In the genomic region with DNA sequence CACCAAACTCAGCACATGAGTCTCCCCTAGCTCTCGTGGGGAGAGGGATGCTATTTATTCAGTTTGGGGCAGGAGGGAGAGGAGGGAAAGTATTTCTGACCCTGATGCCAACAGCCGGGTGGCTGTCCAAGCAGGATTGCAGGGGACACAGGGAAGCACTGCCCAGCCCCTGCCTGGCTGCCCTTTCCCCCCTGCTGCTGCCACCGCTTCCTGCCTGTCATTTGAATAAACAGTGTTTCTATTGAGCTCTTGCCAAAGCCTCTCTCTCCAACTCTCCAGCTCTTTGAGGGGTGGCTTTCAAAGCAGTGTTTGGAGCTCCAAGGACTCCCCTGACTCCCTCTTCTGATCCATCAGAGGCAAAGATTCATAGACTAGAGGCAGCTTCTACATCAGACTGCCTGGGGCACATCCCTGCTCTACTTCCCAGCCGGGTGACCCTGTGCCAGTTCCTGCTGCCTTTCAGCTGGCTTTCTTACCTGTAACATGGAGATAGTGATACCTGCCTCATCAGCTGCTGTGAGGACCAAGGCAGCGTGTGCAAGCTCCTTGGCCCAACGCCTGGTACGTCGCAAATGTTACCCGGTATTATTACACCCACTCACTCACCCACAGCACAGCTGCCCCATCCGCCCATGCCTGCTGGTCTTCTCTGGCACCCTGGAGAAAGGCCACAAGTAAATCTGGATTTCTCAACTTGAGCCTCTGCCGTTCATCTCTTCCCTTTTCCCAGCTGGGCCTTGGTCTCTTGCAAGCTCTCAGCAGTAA, we compare ENCODE assay signal across 12 cellular contexts. TPM values are rescaled to one million over a fixed set of nuclear protein-coding genes. Genes with fewer than 3 reads are reported as not detected.
DNase-seq lines count a peak whose midpoint lies in the region; ATAC-seq, FAIRE-seq and TF ChIP-seq lines count a peak whose summit lies in the region.
"Had no signal": no experiment of that assay in that cellular context is flagged by ENCODE, and none has a peak within 500 bp of the region (broad histone marks: within the 10 kb centered on the region; RNA-seq: fewer than 3 reads in every experiment).

No MANE protein-coding gene starts in this region.

- WGBS in HUES64, result 91% methylated on average over 11 of the region's 11 CpGs
- WGBS in K562 (ENCODE audit: insufficient coverage, low coverage, missing lambda C conversion rate), result 93% methylated on average over 11 of the region's 11 CpGs

- H3K36me3 ChIP-seq in CD8-positive, alpha-beta T cell (ENCODE audit: insufficient read depth, low read length), result peaks cover 49% of the 10 kb centered on the region
- H3K36me3 ChIP-seq in HUES64 (ENCODE audit: insufficient read depth, low read length) (peaks cover 71% of the 10 kb centered on the region), K562 (ENCODE audit: control insufficient read depth, insufficient read depth, low read length) (peaks cover 80% of the 10 kb centered on the region), Karpas-422 (ENCODE audit: insufficient read depth, low read length) (peaks cover 44% of the 10 kb centered on the region; the same call in 1 of the 2 replicates), gastrocnemius medialis (peaks cover 3 to 77% of the 10 kb centered on the region in 2 donors)

- no peak for ATAC-seq in CD8-positive, alpha-beta T cell
- ATAC-seq in K562 (no peak), gastrocnemius medialis (no peak)
- ATAC-seq: pancreas had no signal

- no peaks in the 10 kb centered on the region for H3K4me1 Mint-ChIP-seq in CD8-positive, alpha-beta T cell (ENCODE audit: low read depth)

- H3K4me3 ChIP-seq in CD8-positive, alpha-beta T cell (ENCODE audit: low read depth, low read length), result no peak overlapping the region
- no peak overlapping the region for H3K4me3 ChIP-seq in HUES64 (ENCODE audit: low read length)
- H3K4me3 ChIP-seq in K562, result no peak overlapping the region
- no peak overlapping the region for H3K4me3 ChIP-seq in Karpas-422 (ENCODE audit: low read length)
- no peak overlapping the region for H3K4me3 ChIP-seq in gastrocnemius medialis
- H3K4me3 ChIP-seq: pancreas had no signal

- intact Hi-C loops in CD8-positive, alpha-beta T cell (cut with DNase I, micrococcal nuclease), result no loop called here
- intact Hi-C loops in K562 (cut with micrococcal nuclease), result no loop called here
- intact Hi-C loops in gastrocnemius medialis (cut with DNase I; ENCODE audit: low total_unique reads), result no loop called here

- H3K27me3 Mint-ChIP-seq in CD8-positive, alpha-beta T cell (ENCODE audit: low read depth), result no peaks in the 10 kb centered on the region

- H3K79me2 ChIP-seq in K562 (ENCODE audit: control insufficient read depth, insufficient read depth, low read length) (no peaks in the 10 kb centered on the region), Karpas-422 (ENCODE audit: low read length) (no peaks in the 10 kb centered on the region)

- H4K20me1 ChIP-seq in K562 (replicated peaks; ENCODE audit: control insufficient read depth, insufficient read depth, low read length), result no peaks in the 10 kb centered on the region; the same call in 1 of the 2 replicates
- 0 out of 2 replicates have a peak, but pooled peaks cover 3% of the 10 kb centered on the region for H4K20me1 ChIP-seq in Karpas-422 (ENCODE audit: insufficient read depth, low read depth, low read length)

- H3K9me3 Mint-ChIP-seq in CD8-positive, alpha-beta T cell, result no peaks in the 10 kb centered on the region

- CTCF ChIA-PET in CD8-positive, alpha-beta T cell (lab: Charles Lee), result interaction anchor here (0.9 to 1.2 kb wide), 3 partner anchors 23 to 264 kb away, joined by 3 to 4 read pairs (median 3); no protein-coding TSS in a partner anchor
- CTCF ChIA-PET in K562 (lab: Yijun Ruan, JAX; ENCODE audit: low intra/inter-chr PET ratio), result no interaction called here

- no peaks in the 10 kb centered on the region for H3K9me3 ChIP-seq in CD8-positive, alpha-beta T cell (ENCODE audit: low read length)
- no peaks in the 10 kb centered on the region for H3K9me3 ChIP-seq in HUES64 (ENCODE audit: insufficient read depth, low read depth, low read length)
- no peaks in the 10 kb centered on the region for H3K9me3 ChIP-seq in K562 (replicated peaks; ENCODE audit: control insufficient read depth, insufficient read depth, low read depth, low read length)
- no peaks in the 10 kb centered on the region for H3K9me3 ChIP-seq in Karpas-422 (ENCODE audit: low read length)
- no peaks in the 10 kb centered on the region for H3K9me3 ChIP-seq in gastrocnemius medialis
- H3K9me3 ChIP-seq: pancreas had no signal

- no peak for TF ChIP-seq EP300 in K562 (IDR thresholded peaks at IDR 0.05; ENCODE audit: low read length)

- BruUV-seq in K562 (replicated peaks; lab: Mats Ljungman, UMichigan), result no TSS peak

- no peaks in the 10 kb centered on the region for H3K27me3 ChIP-seq in CD8-positive, alpha-beta T cell (ENCODE audit: insufficient read depth, low read length)
- H3K27me3 ChIP-seq in HUES64 (ENCODE audit: insufficient read depth, low read length) (no peaks in the 10 kb centered on the region), K562 (ENCODE audit: control insufficient read depth in 2 of 2, insufficient read depth in 2 of 2, low read length in 2 of 2) (no peaks in the 10 kb centered on the region), Karpas-422 (ENCODE audit: low read length) (no peaks in the 10 kb centered on the region), gastrocnemius medialis (no peaks in the 10 kb centered on the region)
- H3K27me3 ChIP-seq: pancreas had no signal

- no peaks in the 10 kb centered on the region for H3K9me2 ChIP-seq in Karpas-422 (replicated peaks; ENCODE audit: insufficient read depth, low read length)

- peaks cover 68% of the 10 kb centered on the region for H3K36me3 Mint-ChIP-seq in CD8-positive, alpha-beta T cell

- H3K27ac ChIP-seq in CD8-positive, alpha-beta T cell (ENCODE audit: low read depth, low read length), result no peak overlapping the region
- H3K27ac ChIP-seq in HUES64 (ENCODE audit: low read depth, low read length) (no peak overlapping the region), K562 (ENCODE audit: extremely low read depth, low read depth, low read length) (no peak overlapping the region), Karpas-422 (ENCODE audit: low read length) (no peak overlapping the region), gastrocnemius medialis (no peak overlapping the region)
- H3K27ac ChIP-seq: C4-2B, pancreas had no signal

- H3K4me2 ChIP-seq in K562 (ENCODE audit: insufficient read depth, low read length) (no peak overlapping the region), Karpas-422 (ENCODE audit: low read depth, low read length, poor library complexity, severe bottlenecking) (no peak overlapping the region)

- in situ Hi-C loops in K562 (cut with MboI) (no loop called here), gastrocnemius medialis (cut with MboI; ENCODE audit: low sequenced_read_pairs in 4 of 4) (no loop called here)

- no peaks in the 10 kb centered on the region for H3K9me1 ChIP-seq in K562 (ENCODE audit: control insufficient read depth, insufficient read depth, low read length)

- TF ChIP-seq CTCF in CD8-positive, alpha-beta T cell (IDR thresholded peaks at IDR 0.05), result no peak
- TF ChIP-seq CTCF in K562 (IDR thresholded peaks at IDR 0.05 in 2 of 3, conservative IDR thresholded peaks at IDR 0.05 in 1 of 3; ENCODE audit: insufficient read depth in 2 of 3, low read depth in 1 of 3, low read length in 3 of 3), result no peak
- TF ChIP-seq CTCF in gastrocnemius medialis (IDR thresholded peaks at IDR 0.05 in 4 of 5, conservative IDR thresholded peaks at IDR 0.05 in 1 of 5), result no peak

- H3K9ac ChIP-seq in HUES64 (ENCODE audit: low read depth, low read length) (0 out of 2 replicates have a peak overlapping the region, but pooled peaks have one; percentile 1), K562 (ENCODE audit: insufficient read depth in 1 of 2, low read depth in 2 of 2, low read length in 2 of 2) (peak overlapping the region in 1 of 2 experiments; percentile 69; a peak in 1 of 4 replicates), Karpas-422 (ENCODE audit: low read length) (no peak overlapping the region)

- peak overlapping the region; percentile 45 for H3K27ac Mint-ChIP-seq in CD8-positive, alpha-beta T cell

- POLR2A ChIA-PET in CD8-positive, alpha-beta T cell (lab: Charles Lee), result interaction anchor here (3.8 kb wide), 1 partner anchor 9 kb away, joined by 18 read pairs; a partner anchor contains a TSS
- POLR2A ChIA-PET in K562 (lab: Yijun Ruan, JAX), result interaction anchor here (0.6 to 4.0 kb wide), 19 partner anchors 8 to 522 kb away, joined by 3 to 27 read pairs (median 3); a partner anchor contains a TSS

- no peak overlapping the region for H3K4me3 Mint-ChIP-seq in CD8-positive, alpha-beta T cell

- H3K4me1 ChIP-seq in CD8-positive, alpha-beta T cell (ENCODE audit: insufficient read depth, low read length), result no peaks in the 10 kb centered on the region
- H3K4me1 ChIP-seq in HUES64 (ENCODE audit: insufficient read depth, low read length) (peaks cover 3% of the 10 kb centered on the region; the same call in 1 of the 2 replicates), K562 (replicated peaks in 1 of 2; ENCODE audit: control insufficient read depth in 2 of 2, insufficient read depth in 2 of 2, low read length in 2 of 2) (peaks cover 2 to 7% of the 10 kb centered on the region in 2 experiments; a peak in 3 of 5 replicates), Karpas-422 (ENCODE audit: low read length) (no peaks in the 10 kb centered on the region), gastrocnemius medialis (no peaks in the 10 kb centered on the region)
- H3K4me1 ChIP-seq: pancreas had no signal

- no peak overlapping the region for H2AFZ ChIP-seq in K562 (ENCODE audit: low read depth, low read length)
- no peak overlapping the region for H2AFZ ChIP-seq in Karpas-422 (ENCODE audit: low read length)

- TF ChIP-seq POLR2A in K562 (conservative IDR thresholded peaks at IDR 0.05) (no peak; the same call in 1 of the 2 replicates), gastrocnemius medialis (IDR thresholded peaks at IDR 0.05) (no peak)

- TF ChIP-seq RAD21 in K562 (CRISPR knock-in tag; conservative IDR thresholded peaks at IDR 0.05 in 1 of 2, IDR thresholded peaks at IDR 0.05 in 1 of 2), result no peak

- DNase-seq in CD8-positive, alpha-beta T cell, result no peak
- DNase-seq in K562 (ENCODE audit: extremely low read depth in 1 of 4, low spot score in 3 of 4), result no peak
- DNase-seq in middle frontal gyrus (ENCODE audit: extremely low spot score, low spot score), result peak; percentile 50
- no peak for DNase-seq in Karpas-422
- DNase-seq in EL, result no peak
- DNase-seq in NCI-H510A (lab: John Stamatoyannopoulos, UW), result no peak
- DNase-seq in gastrocnemius medialis, result no peak
- DNase-seq: activated CD4-positive, alpha-beta T cell treated with anti-CD3 and anti-CD28 coated beads for 4 hours; NCI-H1105 treated with DMSO at 0.1 percent for 48 hours; pancreas had no signal

- no peak for FAIRE-seq in K562 (lab: Jason Lieb, UNC)
- FAIRE-seq: pancreas had no signal

RNA-seq across cellular contexts. Expression of a gene that starts 9.5 kb away (rescaled TPM):
- 1 to 10 TPM; 2.0 to 2.8 TPM for total RNA-seq in CD8-positive, alpha-beta T cell
- 8.7 TPM for polyA plus RNA-seq in HUES64 (2013, experiment 1 of 2)
- polyA plus RNA-seq in HUES64 (2013, experiment 2 of 2), result 9.2 TPM
- total RNA-seq in K562 (2011; cell fraction: chromatin; rRNA removed; ENCODE audit: low replicate concordance), result 25.9 and 39.2 TPM in 2 replicates
- 26.1 and 28.0 TPM in 2 replicates for total RNA-seq in K562 (2011; cell fraction: nucleolus; rRNA removed)
- total RNA-seq in K562 (2011; cell fraction: nucleoplasm; rRNA removed), result 25.2 and 29.9 TPM in 2 replicates
- total RNA-seq in K562 (2014; rRNA removed) (5.9 and 6.6 TPM in 2 replicates), K562 (2014; rRNA removed; fragmentation: Illumina TruSeq; extraction: Trizol) (2.7 and 2.9 TPM in 2 replicates), K562 (2015; rRNA removed; fragmentation: Illumina TruSeq; extraction: Trizol) (4.7 and 5.4 TPM in 2 replicates), K562 (2021) (5.3 and 5.6 TPM in 2 replicates), gastrocnemius medialis (1 to 10 TPM in 1 of 4 donors, under 1 TPM in 2, not detected in 1; 0.42 to 1.6 (median 0.49) TPM)
- polyA plus RNA-seq in K562 (2011; rRNA removed) (7.0 and 7.3 TPM in 2 replicates), K562 (2014; fragmentation: Illumina TruSeq; extraction: Trizol) (5.4 and 6.7 TPM in 2 replicates), K562 (2014; fragmentation: Nextera tagmentation; extraction: Ambion mirVana) (1 to 10 TPM in 1 of 2 experiments, under 1 TPM in 1; 0.78 to 1.3 TPM), K562 (2014; rRNA removed) (13.1 and 16.2 TPM in 2 replicates)
- polyA plus RNA-seq in K562 (2011; cell fraction: cytosol; rRNA removed), result 5.1 and 6.1 TPM in 2 replicates
- polyA plus RNA-seq in K562 (2011; cell fraction: nucleus; rRNA removed), result 28.0 and 51.9 TPM in 2 replicates
- polyA plus RNA-seq in K562 (2012), result 5.9 and 11.2 TPM in 2 replicates
- 2.1 and 3.2 TPM in 2 replicates for polyA minus RNA-seq in K562 (2011; rRNA and poly(A)+ RNA removed)
- 1.0 and 3.0 TPM in 2 replicates for polyA minus RNA-seq in K562 (2011; cell fraction: cytosol; rRNA and poly(A)+ RNA removed)
- 5.7 and 7.2 TPM in 2 replicates for polyA minus RNA-seq in K562 (2011; cell fraction: nucleus; rRNA and poly(A)+ RNA removed)
- total RNA-seq in Karpas-422 (2014; rRNA removed; shearing (Covaris generic); ENCODE audit: low replicate concordance), result 2.7 and 7.3 TPM in 2 replicates

RNA-seq across cellular contexts. Expression of a gene that starts 15.5 kb away (rescaled TPM):
- 10 to 100 TPM; 13.9 to 14.1 TPM for total RNA-seq in CD8-positive, alpha-beta T cell
- polyA plus RNA-seq in HUES64 (2013, experiment 1 of 2), result 182 TPM
- 154 TPM for polyA plus RNA-seq in HUES64 (2013, experiment 2 of 2)
- total RNA-seq in K562 (2011; cell fraction: chromatin; rRNA removed; ENCODE audit: low replicate concordance), result 3.0 and 5.4 TPM in 2 replicates
- 1.2 and 2.6 TPM in 2 replicates for total RNA-seq in K562 (2011; cell fraction: nucleolus; rRNA removed)
- total RNA-seq in K562 (2011; cell fraction: nucleoplasm; rRNA removed), result 2.2 and 3.7 TPM in 2 replicates
- total RNA-seq in K562 (2014; rRNA removed), result 0.37 and 3.8 TPM in 2 replicates
- total RNA-seq in K562 (2014; rRNA removed; fragmentation: Illumina TruSeq; extraction: Trizol), result 0.29 and 0.47 TPM in 2 replicates
- 0.18 and 0.26 TPM in 2 replicates for total RNA-seq in K562 (2015; rRNA removed; fragmentation: Illumina TruSeq; extraction: Trizol)
- 0.92 and 2.1 TPM in 2 replicates for total RNA-seq in K562 (2021)
- polyA plus RNA-seq in K562 (2011; rRNA removed), result 0.60 and 0.81 TPM in 2 replicates
- polyA plus RNA-seq in K562 (2011; cell fraction: cytosol; rRNA removed), result 0.45 and 0.53 TPM in 2 replicates
- 1.3 and 3.1 TPM in 2 replicates for polyA plus RNA-seq in K562 (2011; cell fraction: nucleus; rRNA removed)
- 0.10 and 0.36 TPM in 2 replicates for polyA plus RNA-seq in K562 (2012)
- polyA plus RNA-seq in K562 (2014; fragmentation: Illumina TruSeq; extraction: Trizol), result 0.19 TPM in 1 of 2 replicates, not detected in the other
- under 1 TPM in 1 of 2 experiments, not detected in 1; 0.07 TPM for polyA plus RNA-seq in K562 (2014; fragmentation: Nextera tagmentation; extraction: Ambion mirVana)
- polyA plus RNA-seq in K562 (2014; rRNA removed), result 0.44 and 1.0 TPM in 2 replicates
- not detected in 2 replicates for polyA minus RNA-seq in K562 (2011; rRNA and poly(A)+ RNA removed)
- polyA minus RNA-seq in K562 (2011; cell fraction: cytosol; rRNA and poly(A)+ RNA removed), result 3.1 TPM in 1 of 2 replicates, not detected in the other
- 0.81 and 1.3 TPM in 2 replicates for polyA minus RNA-seq in K562 (2011; cell fraction: nucleus; rRNA and poly(A)+ RNA removed)
- not detected in 2 replicates for total RNA-seq in Karpas-422 (2014; rRNA removed; shearing (Covaris generic); ENCODE audit: low replicate concordance)
- 10 to 100 TPM; 14.9 to 53.3 (median 32.7) TPM for total RNA-seq in gastrocnemius medialis

RNA-seq across cellular contexts. Expression of a gene that starts 17.6 kb away (rescaled TPM):
- 1,000 to 10,000 TPM; 3,569 to 3,587 TPM for total RNA-seq in CD8-positive, alpha-beta T cell
- polyA plus RNA-seq in HUES64 (2013, experiment 1 of 2), result 2,115 TPM
- 2,394 TPM for polyA plus RNA-seq in HUES64 (2013, experiment 2 of 2)
- total RNA-seq in K562 (2011; cell fraction: chromatin; rRNA removed; ENCODE audit: low replicate concordance), result 434 and 501 TPM in 2 replicates
- total RNA-seq in K562 (2011; cell fraction: nucleolus; rRNA removed), result 468 and 553 TPM in 2 replicates
- total RNA-seq in K562 (2011; cell fraction: nucleoplasm; rRNA removed), result 654 and 1,193 TPM in 2 replicates
- 1,152 and 1,205 TPM in 2 replicates for total RNA-seq in K562 (2014; rRNA removed)
- 2,395 and 2,469 TPM in 2 replicates for total RNA-seq in K562 (2014; rRNA removed; fragmentation: Illumina TruSeq; extraction: Trizol)
- total RNA-seq in K562 (2015; rRNA removed; fragmentation: Illumina TruSeq; extraction: Trizol), result 1,764 and 1,818 TPM in 2 replicates
- total RNA-seq in K562 (2021), result 2,532 and 2,839 TPM in 2 replicates
- 2,188 and 2,272 TPM in 2 replicates for polyA plus RNA-seq in K562 (2011; rRNA removed)
- 483 and 1,010 TPM in 2 replicates for polyA plus RNA-seq in K562 (2011; cell fraction: cytosol; rRNA removed)
- 376 and 671 TPM in 2 replicates for polyA plus RNA-seq in K562 (2011; cell fraction: nucleus; rRNA removed)
- polyA plus RNA-seq in K562 (2012), result 2,873 and 3,044 TPM in 2 replicates
- polyA plus RNA-seq in K562 (2014; fragmentation: Illumina TruSeq; extraction: Trizol), result 1,539 and 1,550 TPM in 2 replicates
- 1,000 to 10,000 TPM; 6,705 to 7,115 TPM for polyA plus RNA-seq in K562 (2014; fragmentation: Nextera tagmentation; extraction: Ambion mirVana)
- 1,016 and 1,176 TPM in 2 replicates for polyA plus RNA-seq in K562 (2014; rRNA removed)
- 3,418 and 5,037 TPM in 2 replicates for polyA minus RNA-seq in K562 (2011; rRNA and poly(A)+ RNA removed)
- 735 and 1,003 TPM in 2 replicates for polyA minus RNA-seq in K562 (2011; cell fraction: cytosol; rRNA and poly(A)+ RNA removed)
- 214 and 406 TPM in 2 replicates for polyA minus RNA-seq in K562 (2011; cell fraction: nucleus; rRNA and poly(A)+ RNA removed)
- 1,170 and 1,763 TPM in 2 replicates for total RNA-seq in Karpas-422 (2014; rRNA removed; shearing (Covaris generic); ENCODE audit: low replicate concordance)
- 100 to 1,000 TPM; 434 to 647 (median 533) TPM for total RNA-seq in gastrocnemius medialis

RNA-seq across cellular contexts. Expression of a gene that starts 23.9 kb away (rescaled TPM):
- total RNA-seq in CD8-positive, alpha-beta T cell, result 1 to 10 TPM in 1 of 2 experiments, under 1 TPM in 1; 0.73 to 1.1 TPM
- 32.9 TPM for polyA plus RNA-seq in HUES64 (2013, experiment 1 of 2)
- polyA plus RNA-seq in HUES64 (2013, experiment 2 of 2), result 35.6 TPM
- total RNA-seq in K562 (2011; cell fraction: chromatin; rRNA removed; ENCODE audit: low replicate concordance), result 34.1 and 67.7 TPM in 2 replicates
- total RNA-seq in K562 (2011; cell fraction: nucleolus; rRNA removed), result 59.7 and 73.9 TPM in 2 replicates
- total RNA-seq in K562 (2011; cell fraction: nucleoplasm; rRNA removed), result 47.7 and 50.0 TPM in 2 replicates
- 15.8 and 26.0 TPM in 2 replicates for total RNA-seq in K562 (2014; rRNA removed)
- total RNA-seq in K562 (2014; rRNA removed; fragmentation: Illumina TruSeq; extraction: Trizol), result 19.7 and 21.7 TPM in 2 replicates
- total RNA-seq in K562 (2015; rRNA removed; fragmentation: Illumina TruSeq; extraction: Trizol), result 15.7 and 18.1 TPM in 2 replicates
- total RNA-seq in K562 (2021), result 27.1 and 29.5 TPM in 2 replicates
- 17.2 and 33.2 TPM in 2 replicates for polyA plus RNA-seq in K562 (2011; rRNA removed)
- 28.5 and 69.2 TPM in 2 replicates for polyA plus RNA-seq in K562 (2011; cell fraction: cytosol; rRNA removed)
- 25.3 and 42.9 TPM in 2 replicates for polyA plus RNA-seq in K562 (2011; cell fraction: nucleus; rRNA removed)
- polyA plus RNA-seq in K562 (2012), result 14.3 and 27.8 TPM in 2 replicates
- 34.2 and 37.7 TPM in 2 replicates for polyA plus RNA-seq in K562 (2014; fragmentation: Illumina TruSeq; extraction: Trizol)
- polyA plus RNA-seq in K562 (2014; fragmentation: Nextera tagmentation; extraction: Ambion mirVana), result 10 to 100 TPM in 1 of 2 experiments, 1 to 10 TPM in 1; 6.8 to 10.2 TPM
- 25.0 and 34.7 TPM in 2 replicates for polyA plus RNA-seq in K562 (2014; rRNA removed)
- 15.8 and 41.3 TPM in 2 replicates for polyA minus RNA-seq in K562 (2011; rRNA and poly(A)+ RNA removed)
- 7.2 and 13.1 TPM in 2 replicates for polyA minus RNA-seq in K562 (2011; cell fraction: cytosol; rRNA and poly(A)+ RNA removed)
- polyA minus RNA-seq in K562 (2011; cell fraction: nucleus; rRNA and poly(A)+ RNA removed), result 32.4 and 42.9 TPM in 2 replicates
- 2.1 and 3.8 TPM in 2 replicates for total RNA-seq in Karpas-422 (2014; rRNA removed; shearing (Covaris generic); ENCODE audit: low replicate concordance)
- under 1 TPM in 3 of 4 donors, not detected in 1; 0.46 to 0.82 (median 0.75) TPM for total RNA-seq in gastrocnemius medialis

RNA-seq across cellular contexts. Expression of a gene that starts 26.4 kb away (rescaled TPM):
- 1 to 10 TPM; 3.4 to 3.6 TPM for total RNA-seq in CD8-positive, alpha-beta T cell
- 10.3 TPM for polyA plus RNA-seq in HUES64 (2013, experiment 1 of 2)
- 8.4 TPM for polyA plus RNA-seq in HUES64 (2013, experiment 2 of 2)
- total RNA-seq in K562 (2011; cell fraction: chromatin; rRNA removed; ENCODE audit: low replicate concordance), result 53.1 and 144 TPM in 2 replicates
- 60.9 and 78.0 TPM in 2 replicates for total RNA-seq in K562 (2011; cell fraction: nucleolus; rRNA removed)
- 42.5 and 50.3 TPM in 2 replicates for total RNA-seq in K562 (2011; cell fraction: nucleoplasm; rRNA removed)
- total RNA-seq in K562 (2014; rRNA removed) (4.6 and 5.8 TPM in 2 replicates), K562 (2014; rRNA removed; fragmentation: Illumina TruSeq; extraction: Trizol) (3.9 TPM in 2 replicates), K562 (2015; rRNA removed; fragmentation: Illumina TruSeq; extraction: Trizol) (3.6 and 4.5 TPM in 2 replicates), K562 (2021) (6.4 and 7.8 TPM in 2 replicates), gastrocnemius medialis (1 to 10 TPM; 1.3 to 8.1 (median 1.9) TPM)
- polyA plus RNA-seq in K562 (2011; rRNA removed) (16.6 and 17.7 TPM in 2 replicates), K562 (2014; fragmentation: Illumina TruSeq; extraction: Trizol) (5.7 and 8.2 TPM in 2 replicates), K562 (2014; fragmentation: Nextera tagmentation; extraction: Ambion mirVana) (1 to 10 TPM in 1 of 2 experiments, under 1 TPM in 1; 0.98 to 1.6 TPM), K562 (2014; rRNA removed) (7.6 and 10.3 TPM in 2 replicates)
- polyA plus RNA-seq in K562 (2011; cell fraction: cytosol; rRNA removed), result 11.0 and 15.6 TPM in 2 replicates
- 27.1 and 34.4 TPM in 2 replicates for polyA plus RNA-seq in K562 (2011; cell fraction: nucleus; rRNA removed)
- polyA plus RNA-seq in K562 (2012), result 5.1 and 5.5 TPM in 2 replicates
- polyA minus RNA-seq in K562 (2011; rRNA and poly(A)+ RNA removed), result 23.5 and 32.9 TPM in 2 replicates
- polyA minus RNA-seq in K562 (2011; cell fraction: cytosol; rRNA and poly(A)+ RNA removed), result 9.6 and 10.3 TPM in 2 replicates
- 18.8 and 23.9 TPM in 2 replicates for polyA minus RNA-seq in K562 (2011; cell fraction: nucleus; rRNA and poly(A)+ RNA removed)
- total RNA-seq in Karpas-422 (2014; rRNA removed; shearing (Covaris generic); ENCODE audit: low replicate concordance), result 9.4 and 13.8 TPM in 2 replicates
